9 cellular contexts compared by ENCODE assay signal in genomic region chr5:181259974-181260719, GRCh38. TPM values are rescaled to one million over a fixed set of nuclear protein-coding genes. Genes with fewer than 3 reads are reported as not detected.
DNase-seq lines count a peak whose midpoint lies in the region; ATAC-seq, FAIRE-seq and TF ChIP-seq lines count a peak whose summit lies in the region.
"Had no signal": no experiment of that assay in that cellular context is flagged by ENCODE, and none has a peak within 500 bp of the region (broad histone marks: within the 10 kb centered on the region; RNA-seq: fewer than 3 reads in every experiment).

No MANE protein-coding gene starts in this region.

- CTCF ChIA-PET in Calu3 (lab: Charles Lee) (interaction anchor here (0.6 to 1.1 kb wide), 4 partner anchors 9 to 36 kb away, joined by 3 to 4 read pairs (median 3); no protein-coding TSS in a partner anchor), endothelial cell of umbilical vein (lab: Charles Lee) (interaction anchor here (1.5 to 3.2 kb wide), 4 partner anchors 11 to 76 kb away, joined by 3 to 16 read pairs (median 5); no protein-coding TSS in a partner anchor)

- no peak for DNase-seq in Calu3
- DNase-seq in endothelial cell of umbilical vein (ENCODE audit: low read depth, low spot score), result peak; percentile 17
- DNase-seq in ovary, result no peak
- DNase-seq in NCI-H2196 (lab: John Stamatoyannopoulos, UW; ENCODE audit: unreplicated experiment), result no peak
- DNase-seq in putamen (ENCODE audit: low spot score), result no peak
- no peak for DNase-seq in stimulated activated CD4-positive, alpha-beta T cell treated with anti-CD3 and anti-CD28 coated beads, Interleukin-15, amount 100 ng/mL, for 24 hours

- H3K27me3 ChIP-seq in OCI-LY1 (ENCODE audit: insufficient read depth, low read length) (no peaks in the 10 kb centered on the region), endothelial cell of umbilical vein (ENCODE audit: control insufficient read depth in 2 of 2, insufficient read depth in 2 of 2, low read length in 2 of 2) (no peaks in the 10 kb centered on the region), ovary (no peaks in the 10 kb centered on the region)

- no peaks in the 10 kb centered on the region for H3K9me3 ChIP-seq in OCI-LY1 (ENCODE audit: low read length)
- no peaks in the 10 kb centered on the region for H3K9me3 ChIP-seq in endothelial cell of umbilical vein (replicated peaks; ENCODE audit: control insufficient read depth, insufficient read depth, low read length)
- H3K9me3 ChIP-seq in ovary, result no peaks in the 10 kb centered on the region

- H3K4me1 Mint-ChIP-seq in Calu3 (ENCODE audit: low read depth, unreplicated experiment), result peaks cover 30% of the 10 kb centered on the region

- POLR2A ChIA-PET in endothelial cell of umbilical vein (lab: Charles Lee), result interaction anchor here (0.7 to 0.8 kb wide), 3 partner anchors 16 to 1150 kb away, joined by 3 to 4 read pairs (median 3); partner anchors contain the start of gene RACK1

- dilution Hi-C loops in endothelial cell of umbilical vein (cut with MboI; ENCODE audit: extremely low pct_ligation_motif_present, low sequenced_read_pairs), result no loop called here

- FAIRE-seq in endothelial cell of umbilical vein (lab: Jason Lieb, UNC), result peak; percentile 26
- FAIRE-seq: endometrium had no signal

- no peaks in the 10 kb centered on the region for H3F3A ChIP-seq in OCI-LY1 (ENCODE audit: insufficient read depth, low read length)

- H3K27ac ChIP-seq in OCI-LY1 (ENCODE audit: low read depth, low read length, poor library complexity, severe bottlenecking) (no peak overlapping the region), endothelial cell of umbilical vein (ENCODE audit: insufficient read depth, low read depth, low read length) (peak overlapping the region; percentile 95), ovary (peak overlapping the region in 1 of 2 donors; percentile 97)

- H3K4me1 ChIP-seq in OCI-LY1 (ENCODE audit: insufficient read depth, low read length, severe bottlenecking), result peaks cover 43% of the 10 kb centered on the region
- H3K4me1 ChIP-seq in endothelial cell of umbilical vein (ENCODE audit: control insufficient read depth, extremely low read depth, insufficient read depth, low read length), result peaks cover 23% of the 10 kb centered on the region
- H3K4me1 ChIP-seq in ovary (ENCODE audit: insufficient read depth), result peaks cover 16% of the 10 kb centered on the region

- no peaks in the 10 kb centered on the region for H3K9me2 ChIP-seq in OCI-LY1 (ENCODE audit: low read depth, low read length)

- H3K4me3 Mint-ChIP-seq in Calu3 (ENCODE audit: low read depth, unreplicated experiment), result peak overlapping the region; percentile 89

- H3K4me3 ChIP-seq in OCI-LY1 (ENCODE audit: low read depth, low read length, poor library complexity, severe bottlenecking) (peak overlapping the region; percentile 93), endothelial cell of umbilical vein (replicated peaks in 1 of 3; ENCODE audit: insufficient read depth in 1 of 3, low read depth in 1 of 3, low read length in 3 of 3) (peak overlapping the region; percentile 23 to 83 (median 59)), ovary (peak overlapping the region; percentile 88)

- H3K27ac Mint-ChIP-seq in Calu3 (ENCODE audit: unreplicated experiment), result peak overlapping the region; percentile 81

- H3K79me2 ChIP-seq in OCI-LY1 (ENCODE audit: insufficient read depth, low read length), result peaks cover 40% of the 10 kb centered on the region
- H3K79me2 ChIP-seq in endothelial cell of umbilical vein (ENCODE audit: control insufficient read depth, insufficient read depth, low read length), result peaks cover 61% of the 10 kb centered on the region

- no peak for TF ChIP-seq CTCF in Calu3 (IDR thresholded peaks at IDR 0.05; ENCODE audit: unreplicated experiment)
- TF ChIP-seq CTCF in OCI-LY1 (IDR thresholded peaks at IDR 0.05; ENCODE audit: low read length), result no peak
- no peak for TF ChIP-seq CTCF in endothelial cell of umbilical vein (IDR thresholded peaks at IDR 0.05; ENCODE audit: extremely low read depth in 1 of 2, insufficient read depth in 1 of 2, low read depth in 1 of 2, low read length in 2 of 2)
- TF ChIP-seq CTCF in ovary (IDR thresholded peaks at IDR 0.05), result no peak

- H3K36me3 Mint-ChIP-seq in Calu3 (ENCODE audit: insufficient read depth, unreplicated experiment), result peaks cover 53% of the 10 kb centered on the region

- no peak for ATAC-seq in HG02840 (IDR thresholded peaks at IDR 0.05; ENCODE audit: low FRiP score, unreplicated experiment)

- 1% methylated on average over 26 of the region's 26 CpGs for WGBS in ovary, 3 donors

- H3K9me1 ChIP-seq in endothelial cell of umbilical vein (replicated peaks; ENCODE audit: control insufficient read depth, extremely low read depth, insufficient read depth, low read length), result no peaks in the 10 kb centered on the region

- H3K36me3 ChIP-seq in OCI-LY1 (ENCODE audit: insufficient read depth, low read length) (peaks cover 26% of the 10 kb centered on the region), endothelial cell of umbilical vein (ENCODE audit: control insufficient read depth in 2 of 2, extremely low read depth in 1 of 2, insufficient read depth in 2 of 2, low read length in 2 of 2) (peaks cover 4 to 5% of the 10 kb centered on the region in 2 experiments), ovary (no peaks in the 10 kb centered on the region)

- H4K20me1 ChIP-seq in OCI-LY1 (ENCODE audit: insufficient read depth, low read length) (no peaks in the 10 kb centered on the region), endothelial cell of umbilical vein (replicated peaks; ENCODE audit: control insufficient read depth, extremely low read depth, insufficient read depth, low read length) (peaks cover 2% of the 10 kb centered on the region)

- no peaks in the 10 kb centered on the region for H3K27me3 Mint-ChIP-seq in Calu3 (ENCODE audit: unreplicated experiment)

- TF ChIP-seq POLR2A in endothelial cell of umbilical vein (IDR thresholded peaks at IDR 0.05; ENCODE audit: low read depth, low read length) (no peak), ovary (IDR thresholded peaks at IDR 0.05) (no peak)

- H2AFZ ChIP-seq in OCI-LY1 (ENCODE audit: low read length), result no peak overlapping the region
- peak overlapping the region; percentile 47 for H2AFZ ChIP-seq in endothelial cell of umbilical vein (ENCODE audit: low read depth, low read length)

- H3K9ac ChIP-seq in OCI-LY1 (ENCODE audit: low read length) (peak overlapping the region; percentile 99), endothelial cell of umbilical vein (replicated peaks; ENCODE audit: extremely low read depth, insufficient read depth, low read length) (peak overlapping the region; percentile 98)

- no peaks in the 10 kb centered on the region for H3K9me3 Mint-ChIP-seq in Calu3 (ENCODE audit: low read depth, unreplicated experiment)

- BruUV-seq in Calu3 (replicated peaks; lab: Mats Ljungman, UMichigan) (TSS peak; percentile 17), endothelial cell of umbilical vein (replicated peaks; lab: Mats Ljungman, UMichigan) (no TSS peak)

- peak overlapping the region; percentile 80 for H3K4me2 ChIP-seq in OCI-LY1 (ENCODE audit: low read length)
- H3K4me2 ChIP-seq in endothelial cell of umbilical vein (ENCODE audit: insufficient read depth, low read length), result peak overlapping the region; percentile 52

- intact Hi-C loops in Calu3 (cut with micrococcal nuclease; ENCODE audit: unreplicated experiment), result loop anchor here (5.0 kb wide), 1 partner anchor 78 kb away; no protein-coding TSS in a partner anchor
- intact Hi-C loops in endothelial cell of umbilical vein (cut with micrococcal nuclease), result loop anchor here (5.0 kb wide), 1 partner anchor 458 kb away; the partner anchor contains the start of gene MGAT1
- intact Hi-C loops in ovary (cut with DNase I), result loop anchor here in 1 of 4 donors (5.0 kb wide), 1 partner anchor 73 kb away; no protein-coding TSS in a partner anchor

- TF ChIP-seq EP300 in ovary (IDR thresholded peaks at IDR 0.05), result no peak

RNA-seq across cellular contexts. Expression of gene TRIM52, which starts 0.8 kb away (rescaled TPM):
- 14.8 and 14.9 TPM in 2 replicates for total RNA-seq in Calu3 (2022)
- total RNA-seq in endothelial cell of umbilical vein, result 9.6 and 10.1 TPM in 2 replicates
- 5.1 and 5.6 TPM in 2 replicates for polyA plus RNA-seq in endothelial cell of umbilical vein
- polyA plus RNA-seq in endothelial cell of umbilical vein (2011; cell fraction: cytosol; rRNA removed), result 8.2 TPM in 2 replicates
- polyA plus RNA-seq in endothelial cell of umbilical vein (2011; cell fraction: nucleus; rRNA removed), result 22.3 and 28.1 TPM in 2 replicates
- polyA plus RNA-seq in endothelial cell of umbilical vein (2012), result 8.0 and 9.2 TPM in 2 replicates
- 11.7 and 16.5 TPM in 2 replicates for polyA minus RNA-seq in endothelial cell of umbilical vein
- 5.4 TPM for polyA minus RNA-seq in endothelial cell of umbilical vein (2011; cell fraction: cytosol; rRNA and poly(A)+ RNA removed)
- polyA minus RNA-seq in endothelial cell of umbilical vein (2011; cell fraction: nucleus; rRNA and poly(A)+ RNA removed), result 9.5 and 12.4 TPM in 2 replicates
- 10 to 100 TPM; 13.0 to 18.8 (median 17.2) TPM for total RNA-seq in ovary
- polyA plus RNA-seq in ovary, result 10 to 100 TPM; 13.5 to 15.3 TPM

RNA-seq across cellular contexts. Expression of gene RACK1, which starts 16.4 kb away (rescaled TPM):
- total RNA-seq in Calu3 (2022) (1,679 and 1,946 TPM in 2 replicates), endothelial cell of umbilical vein (1,910 and 2,029 TPM in 2 replicates), ovary (1,000 to 10,000 TPM; 2,570 to 4,531 (median 3,203) TPM)
- polyA plus RNA-seq in endothelial cell of umbilical vein (5,629 and 5,870 TPM in 2 replicates), ovary (1,000 to 10,000 TPM; 2,702 to 4,895 TPM)
- 4,930 and 4,995 TPM in 2 replicates for polyA plus RNA-seq in endothelial cell of umbilical vein (2011; cell fraction: cytosol; rRNA removed)
- 1,740 and 2,124 TPM in 2 replicates for polyA plus RNA-seq in endothelial cell of umbilical vein (2011; cell fraction: nucleus; rRNA removed)
- 2,716 and 3,479 TPM in 2 replicates for polyA plus RNA-seq in endothelial cell of umbilical vein (2012)
- 6,064 and 6,714 TPM in 2 replicates for polyA minus RNA-seq in endothelial cell of umbilical vein
- 3,380 TPM for polyA minus RNA-seq in endothelial cell of umbilical vein (2011; cell fraction: cytosol; rRNA and poly(A)+ RNA removed)
- polyA minus RNA-seq in endothelial cell of umbilical vein (2011; cell fraction: nucleus; rRNA and poly(A)+ RNA removed), result 806 and 884 TPM in 2 replicates

RNA-seq across cellular contexts. Expression of gene TRIM41, which starts 37.1 kb away (rescaled TPM):
- total RNA-seq in Calu3 (2022) (33.5 and 34.2 TPM in 2 replicates), endothelial cell of umbilical vein (17.3 and 19.9 TPM in 2 replicates), ovary (10 to 100 TPM in 6 of 7 donors, 1 to 10 TPM in 1; 8.2 to 22.7 (median 17.6) TPM)
- polyA plus RNA-seq in endothelial cell of umbilical vein (11.2 and 12.8 TPM in 2 replicates), ovary (10 to 100 TPM; 11.1 to 13.2 TPM)
- 8.7 and 10.4 TPM in 2 replicates for polyA plus RNA-seq in endothelial cell of umbilical vein (2011; cell fraction: cytosol; rRNA removed)
- polyA plus RNA-seq in endothelial cell of umbilical vein (2011; cell fraction: nucleus; rRNA removed), result 48.8 and 57.0 TPM in 2 replicates
- polyA plus RNA-seq in endothelial cell of umbilical vein (2012), result 13.2 and 13.7 TPM in 2 replicates
- polyA minus RNA-seq in endothelial cell of umbilical vein, result 6.9 and 7.1 TPM in 2 replicates
- polyA minus RNA-seq in endothelial cell of umbilical vein (2011; cell fraction: cytosol; rRNA and poly(A)+ RNA removed), result 14.7 TPM
- 9.8 and 11.1 TPM in 2 replicates for polyA minus RNA-seq in endothelial cell of umbilical vein (2011; cell fraction: nucleus; rRNA and poly(A)+ RNA removed)

RNA-seq across cellular contexts. Expression of gene TRIM7, which starts 55.2 kb away (rescaled TPM):
- total RNA-seq in Calu3 (2022) (1.8 and 2.4 TPM in 2 replicates), endothelial cell of umbilical vein (3.4 and 4.1 TPM in 2 replicates), ovary (1 to 10 TPM in 2 of 7 donors, under 1 TPM in 5; 0.34 to 2.9 (median 0.93) TPM)
- polyA plus RNA-seq in endothelial cell of umbilical vein (2.2 and 2.7 TPM in 2 replicates), ovary (under 1 TPM; 0.45 to 0.82 TPM)
- 2.2 and 2.6 TPM in 2 replicates for polyA plus RNA-seq in endothelial cell of umbilical vein (2011; cell fraction: cytosol; rRNA removed)
- 1.7 TPM in 2 replicates for polyA plus RNA-seq in endothelial cell of umbilical vein (2011; cell fraction: nucleus; rRNA removed)
- polyA plus RNA-seq in endothelial cell of umbilical vein (2012), result 3.2 and 8.7 TPM in 2 replicates
- 0.47 and 0.73 TPM in 2 replicates for polyA minus RNA-seq in endothelial cell of umbilical vein
- 14.8 TPM for polyA minus RNA-seq in endothelial cell of umbilical vein (2011; cell fraction: cytosol; rRNA and poly(A)+ RNA removed)
- 0.58 and 0.77 TPM in 2 replicates for polyA minus RNA-seq in endothelial cell of umbilical vein (2011; cell fraction: nucleus; rRNA and poly(A)+ RNA removed)
